Comparison of ENCODE assay signal across 4 cellular contexts in the genomic region with DNA sequence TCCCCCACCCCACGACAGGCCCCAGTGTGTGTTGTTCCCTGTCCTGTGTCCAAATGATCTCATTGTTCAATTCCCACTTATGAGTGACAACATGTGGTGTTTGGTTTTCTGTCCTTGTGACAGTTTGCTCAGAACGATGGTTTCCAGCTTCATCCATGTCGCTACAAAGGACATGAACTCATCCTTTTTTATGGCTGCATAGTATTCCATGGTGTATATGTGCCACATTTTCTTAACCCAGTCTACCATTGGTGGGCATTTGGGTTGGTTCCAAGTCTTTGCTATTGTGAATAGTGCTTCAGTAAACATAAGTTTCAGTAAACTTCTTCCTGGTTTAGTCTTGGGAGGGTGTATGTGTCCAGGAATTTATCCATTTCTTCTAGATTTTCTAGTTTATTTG. TPM values are rescaled to one million over a fixed set of nuclear protein-coding genes. Genes with fewer than 3 reads are reported as not detected.
"Had no signal": no experiment of that assay in that cellular context is flagged by ENCODE, and none has a peak within 500 bp of the region (broad histone marks: within the 10 kb centered on the region; RNA-seq: fewer than 3 reads in every experiment).

No MANE protein-coding gene starts in this region.

RNA-seq across cellular contexts. Expression of a gene that starts 26.7 kb away (rescaled TPM):
- total RNA-seq: LHCN-M2, M059J, MCF 10A, NCI-H460 had no signal
